Comparison of ENCODE assay signal across 8 cellular contexts in genomic region chr1:179082308-179083030, GRCh38. TPM values are rescaled to one million over a fixed set of nuclear protein-coding genes. Genes with fewer than 3 reads are reported as not detected.
A peak's percentile ranks its signal among the peaks of the same experiment; 100 is the strongest.
DNase-seq lines count a peak whose midpoint lies in the region; ATAC-seq and TF ChIP-seq lines count a peak whose summit lies in the region.

No MANE protein-coding gene starts in this region.

- H2BK12ac ChIP-seq in trophoblast cell (ENCODE audit: low read length): no peak overlapping the region

- H3K4me1 ChIP-seq in trophoblast cell (ENCODE audit: control insufficient read depth in 1 of 2, insufficient read depth in 2 of 2, low read length in 2 of 2): peaks cover 8 to 11% of the 10 kb centered on the region in 2 experiments

- ATAC-seq in GM18520 (IDR thresholded peaks at IDR 0.05; ENCODE audit: unreplicated experiment): peak; percentile 1
- ATAC-seq in HG03045 (IDR thresholded peaks at IDR 0.05; ENCODE audit: unreplicated experiment): peak; percentile 30

- TF ChIP-seq CTCF in AG04450 (IDR thresholded peaks at IDR 0.05; ENCODE audit: low read depth, low read length): no peak

- H2BK5ac ChIP-seq in trophoblast cell (ENCODE audit: low read depth, low read length, poor library complexity): peak overlapping the region; percentile 38

- H3K9ac ChIP-seq in trophoblast cell (ENCODE audit: low read length): peak overlapping the region; percentile 92

- peak overlapping the region; percentile 79 for H3K18ac ChIP-seq in trophoblast cell (ENCODE audit: low read length)

- H4K12ac ChIP-seq in trophoblast cell (ENCODE audit: low read depth, low read length): peak overlapping the region; percentile 55

- peak overlapping the region; percentile 58 for H3K14ac ChIP-seq in trophoblast cell (ENCODE audit: low read length)

- H2AK5ac ChIP-seq in trophoblast cell (ENCODE audit: low read length): no peak overlapping the region

- peaks cover 2% of the 10 kb centered on the region for H3K79me2 ChIP-seq in trophoblast cell (ENCODE audit: control insufficient read depth, insufficient read depth, low read length, poor library complexity)

- POLR2A ChIA-PET in AG04450 (lab: Yijun Ruan, JAX): interaction anchor here (0.5 to 1.9 kb wide), 5 partner anchors 10 to 541 kb away, joined by 3 to 10 read pairs (median 7); partner anchors contain the start of gene SOAT1

- H3K27ac ChIP-seq in AG04450 (ENCODE audit: low read depth, low read length) (peak overlapping the region; percentile 47), trophoblast cell (ENCODE audit: low read depth, low read length) (peak overlapping the region; percentile 69)

- H4K8ac ChIP-seq in trophoblast cell (ENCODE audit: low read depth, low read length): peak overlapping the region; percentile 82

- CTCF ChIA-PET in AG04450 (lab: Charles Lee): interaction anchor here (0.7 to 1.3 kb wide), 5 partner anchors 39 to 288 kb away, joined by 3 to 5 read pairs (median 3); no protein-coding TSS in a partner anchor

- peak overlapping the region; percentile 71 for H3K4me2 ChIP-seq in trophoblast cell (ENCODE audit: low read length)

- H3K9me3 ChIP-seq in AG04450 (ENCODE audit: control insufficient read depth, insufficient read depth, low read length) (no peaks in the 10 kb centered on the region), trophoblast cell (ENCODE audit: insufficient read depth, low read depth, low read length) (peaks cover 2% of the 10 kb centered on the region)

- H3K36me3 ChIP-seq in trophoblast cell (ENCODE audit: control insufficient read depth in 1 of 2, insufficient read depth in 2 of 2, low read length in 2 of 2): peaks cover 8 to 12% of the 10 kb centered on the region in 2 experiments

- H3K4me3 ChIP-seq in AG04450 (ENCODE audit: low read depth, low read length) (peak overlapping the region; percentile 86), trophoblast cell (ENCODE audit: low read depth, low read length) (peak overlapping the region; percentile 89)

- H4K91ac ChIP-seq in trophoblast cell (ENCODE audit: low read depth, low read length): peak overlapping the region; percentile 78

- H2AFZ ChIP-seq in trophoblast cell (ENCODE audit: insufficient read depth, low read length, poor library complexity): peak overlapping the region; percentile 53

- no CpG with 5 or more reads among the region's 54 CpGs for WGBS in trophoblast cell (ENCODE audit: extremely low coverage, insufficient coverage, insufficient read length)

- intact Hi-C loops in head of caudate nucleus (cut with DNase I): loop anchor here (5.0 kb wide), 3 partner anchors 55 to 285 kb away; partner anchors contain the start of genes AXDND1, FAM20B and SOAT1

- H2BK120ac ChIP-seq in trophoblast cell (ENCODE audit: insufficient read depth, low read length, poor library complexity): peak overlapping the region; percentile 54

- H3K27me3 ChIP-seq in AG04450 (ENCODE audit: control insufficient read depth, insufficient read depth, low read length) (no peaks in the 10 kb centered on the region), trophoblast cell (ENCODE audit: insufficient read depth, low read length) (no peaks in the 10 kb centered on the region)

- peaks cover 5% of the 10 kb centered on the region for H3K79me1 ChIP-seq in trophoblast cell (ENCODE audit: low read length)

- DNase-seq in AG04450 (ENCODE audit: low read depth, low spot score) (no peak), OCI-M1 (lab: John Stamatoyannopoulos, UW) (peak; percentile 74), head of caudate nucleus (peak in 33 of 42 donors; percentile 15 to 61 (median 42)), trophoblast cell (peak; percentile 4 to 38), NCI-H2029 treated with DMSO at 0.1 percent for 48 hours (lab: John Stamatoyannopoulos, UW) (no peak)
- DNase-seq in activated effector memory CD4-positive, alpha-beta T cell treated with anti-CD3 and anti-CD28 coated beads, Interleukin-2, amount 50 U/mL, for 16 hours: peak; percentile 76

- no peak overlapping the region for H3K23ac ChIP-seq in trophoblast cell (ENCODE audit: low read length)

- H3K4ac ChIP-seq in trophoblast cell (ENCODE audit: low read depth, low read length): peak overlapping the region; percentile 25

RNA-seq across cellular contexts. Expression of gene TOR3A, which starts 0.6 kb away (rescaled TPM):
- 16.8 and 25.4 TPM in 2 replicates for polyA plus RNA-seq in AG04450 (2011; rRNA removed)
- 27.2 and 37.6 TPM in 2 replicates for polyA minus RNA-seq in AG04450 (2011; rRNA and poly(A)+ RNA removed)
- 7.3 and 7.9 TPM in 2 replicates for polyA plus RNA-seq in trophoblast cell (2013)

RNA-seq across cellular contexts. Expression of gene FAM20B, which starts 56.8 kb away (rescaled TPM):
- 25.0 and 29.3 TPM in 2 replicates for polyA plus RNA-seq in AG04450 (2011; rRNA removed)
- polyA minus RNA-seq in AG04450 (2011; rRNA and poly(A)+ RNA removed): 33.1 and 35.8 TPM in 2 replicates
- 17.6 and 17.9 TPM in 2 replicates for polyA plus RNA-seq in trophoblast cell (2013)

Comparison
In these comparisons a context has a peak if more than half of its experiments do, and no peak if none do; other contexts are left out.
1. DNase-seq: peak in OCI-M1 (single experiment), activated effector memory CD4-positive, alpha-beta T cell treated with anti-CD3 and anti-CD28 coated beads, Interleukin-2, amount 50 U/mL, for 16 hours (single experiment), head of caudate nucleus (33 of 42) and trophoblast cell (2 of 2); none in AG04450 (single experiment) and NCI-H2029 treated with DMSO at 0.1 percent for 48 hours (single experiment).